8 cellular contexts compared by ENCODE assay signal in the genomic region with DNA sequence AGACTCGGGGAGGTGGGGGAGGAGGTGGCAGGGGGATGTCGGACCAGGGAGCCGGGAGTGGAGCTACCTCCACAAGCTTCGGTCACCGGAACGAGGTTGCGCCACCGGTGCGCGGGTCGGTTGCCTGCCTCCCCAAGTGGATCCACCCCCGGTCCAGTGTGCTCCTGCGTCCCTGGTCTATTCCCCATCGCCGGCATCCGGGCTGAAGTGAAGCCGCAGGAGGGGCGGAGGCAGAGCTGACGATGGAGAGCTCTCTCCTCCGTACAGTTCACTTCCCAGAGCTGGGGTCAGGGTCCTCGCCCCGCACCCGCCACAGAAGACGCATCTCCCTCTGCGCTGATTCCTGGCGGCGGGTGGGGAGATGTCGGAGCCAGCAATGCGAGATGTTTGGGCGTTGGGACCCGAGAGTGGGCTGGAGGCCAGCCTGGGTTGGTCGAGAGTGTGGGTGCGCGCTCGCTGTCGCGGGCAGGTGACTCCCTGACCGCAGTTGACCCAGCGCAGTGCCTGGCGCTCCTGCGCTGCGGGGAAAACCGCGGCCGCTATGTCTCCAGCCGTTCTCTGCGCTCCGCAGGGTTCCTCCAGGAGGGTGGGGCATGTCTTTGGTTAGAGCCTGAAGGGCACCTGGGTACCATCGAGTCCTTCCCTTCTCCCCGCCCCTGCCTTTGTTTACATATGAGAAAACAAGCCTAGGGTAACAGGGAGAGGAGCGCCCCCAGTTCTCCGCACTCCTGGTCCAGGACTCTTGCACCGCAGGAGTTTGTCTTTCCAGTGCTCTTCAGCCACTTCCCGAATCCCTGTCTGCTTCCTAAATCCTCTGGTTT. TPM values are rescaled to one million over a fixed set of nuclear protein-coding genes. Genes with fewer than 3 reads are reported as not detected.
DNase-seq lines count a peak whose midpoint lies in the region; ATAC-seq and TF ChIP-seq lines count a peak whose summit lies in the region.

No MANE protein-coding gene starts in this region.

- H3K9me3 Mint-ChIP-seq in H9, result peaks cover 0 to 3% of the 10 kb centered on the region in 2 experiments; a peak in 3 of 5 replicates
- H3K9me3 Mint-ChIP-seq in stimulated activated memory B cell treated with anti-CD40 and anti-IgM and Interleukin-4, amounts not matched to agents 10 μg/mL and 1 μg/mL and 100 μg/mL, for 72 hours, result no peaks in the 10 kb centered on the region

- WGBS in H9 (ENCODE audit: extremely low coverage, insufficient read length, low lambda C conversion rate), result no CpG with 5 or more reads among the region's 54 CpGs

- H2AK5ac ChIP-seq in H9 (ENCODE audit: insufficient read length, low read length), result no peak overlapping the region

- no peak overlapping the region for H3K18ac ChIP-seq in H9 (ENCODE audit: insufficient read length, low read depth, low read length)

- no peak overlapping the region for H3K4ac ChIP-seq in H9 (ENCODE audit: low read depth, low read length)

- H3K9me3 ChIP-seq in H9 (ENCODE audit: control insufficient read depth, low read depth, low read length), result no peaks in the 10 kb centered on the region

- no peaks in the 10 kb centered on the region for H3K36me3 ChIP-seq in kidney epithelial cell (ENCODE audit: control insufficient read depth, insufficient read depth, low read length)

- no peaks in the 10 kb centered on the region for H3K79me2 ChIP-seq in H9 (ENCODE audit: insufficient read depth, low read length)

- H3K4me1 ChIP-seq in H9 (ENCODE audit: insufficient read depth, low read length), result no peaks in the 10 kb centered on the region

- H3K14ac ChIP-seq in H9 (ENCODE audit: insufficient read depth, low read length), result no peak overlapping the region

- no peak overlapping the region for H2BK20ac ChIP-seq in H9 (ENCODE audit: low read depth, low read length, poor library complexity, severe bottlenecking)

- no peak overlapping the region for H3K9ac ChIP-seq in H9 (ENCODE audit: extremely low read depth, insufficient read length, low read length)

- peaks cover 35% of the 10 kb centered on the region for H3K27me3 ChIP-seq in H9 (ENCODE audit: insufficient read depth, low read length)
- peaks cover 62% of the 10 kb centered on the region for H3K27me3 ChIP-seq in kidney epithelial cell (ENCODE audit: control insufficient read depth, insufficient read depth, low read length)

- H2BK15ac ChIP-seq in H9 (ENCODE audit: low read depth, low read length), result no peak overlapping the region

- no peak overlapping the region for H4K91ac ChIP-seq in H9 (ENCODE audit: insufficient read length, low read depth, low read length)

- H3K4me1 Mint-ChIP-seq in H9, result peaks cover 27 to 37% of the 10 kb centered on the region in 2 experiments
- H3K4me1 Mint-ChIP-seq in stimulated activated memory B cell treated with anti-CD40 and anti-IgM and Interleukin-4, amounts not matched to agents 10 μg/mL and 1 μg/mL and 100 μg/mL, for 72 hours, result peaks cover 24% of the 10 kb centered on the region

- no peak overlapping the region for H3T11ph ChIP-seq in H9 (ENCODE audit: low read length)

- in situ Hi-C loops in astrocyte of the cerebellum (cut with HindIII; ENCODE audit: low sequenced_read_pairs), result no loop called here

- H3K36me3 Mint-ChIP-seq in H9 (ENCODE audit: insufficient read depth in 1 of 3, low read depth in 3 of 3), result peaks cover 0 to 3% (median 0%) of the 10 kb centered on the region in 3 experiments; a peak in 1 of 7 replicates
- no peaks in the 10 kb centered on the region for H3K36me3 Mint-ChIP-seq in stimulated activated memory B cell treated with anti-CD40 and anti-IgM and Interleukin-4, amounts not matched to agents 10 μg/mL and 1 μg/mL and 100 μg/mL, for 72 hours

- H3K27ac ChIP-seq in H9 (ENCODE audit: insufficient read length, low read depth, low read length), result no peak overlapping the region

- H3K4me3 ChIP-seq in astrocyte of the cerebellum (ENCODE audit: low read depth, low read length) (peak overlapping the region; percentile 50), kidney epithelial cell (ENCODE audit: low read depth, low read length) (peak overlapping the region; percentile 49)

- no peak overlapping the region for H3K27ac Mint-ChIP-seq in H9
- H3K27ac Mint-ChIP-seq in stimulated activated memory B cell treated with anti-CD40 and anti-IgM and Interleukin-4, amounts not matched to agents 10 μg/mL and 1 μg/mL and 100 μg/mL, for 72 hours, result no peak overlapping the region

- no peak overlapping the region for H2BK120ac ChIP-seq in H9 (ENCODE audit: low read depth, low read length, poor library complexity, severe bottlenecking)

- H2BK5ac ChIP-seq in H9 (ENCODE audit: insufficient read length, low read length), result no peak overlapping the region

- no peaks in the 10 kb centered on the region for H3K79me1 ChIP-seq in H9 (ENCODE audit: insufficient read depth, low read depth, low read length, poor library complexity, severe bottlenecking)

- H4K20me1 ChIP-seq in H9 (ENCODE audit: control insufficient read depth, insufficient read depth, insufficient read length), result no peaks in the 10 kb centered on the region

- peaks cover 13% of the 10 kb centered on the region for H3K23me2 ChIP-seq in H9 (ENCODE audit: insufficient read length, low read depth, low read length, poor library complexity, severe bottlenecking)

- no peak overlapping the region for H2AFZ ChIP-seq in H9 (ENCODE audit: low read length)

- TF ChIP-seq CTCF in H9 (conservative IDR thresholded peaks at IDR 0.05) (no peak), astrocyte of the cerebellum (IDR thresholded peaks at IDR 0.05; ENCODE audit: low read depth, low read length, missing control alignments) (no peak), kidney epithelial cell (IDR thresholded peaks at IDR 0.05; ENCODE audit: insufficient read depth, low read length, poor library complexity, severe bottlenecking) (no peak)

- H4K8ac ChIP-seq in H9 (replicated peaks; ENCODE audit: insufficient read length, low read depth, low read length), result no peak overlapping the region

- no peak overlapping the region for H2BK12ac ChIP-seq in H9 (ENCODE audit: insufficient read length, low read depth, low read length)

- peaks cover 73% of the 10 kb centered on the region for H3K27me3 Mint-ChIP-seq in H9 (ENCODE audit: low read depth)
- peaks cover 70% of the 10 kb centered on the region for H3K27me3 Mint-ChIP-seq in stimulated activated memory B cell treated with anti-CD40 and anti-IgM and Interleukin-4, amounts not matched to agents 10 μg/mL and 1 μg/mL and 100 μg/mL, for 72 hours

- H4K5ac ChIP-seq in H9 (ENCODE audit: insufficient read length, low read depth, low read length), result no peak overlapping the region

- ATAC-seq in stimulated activated memory B cell treated with anti-CD40 and anti-IgM and Interleukin-4, amounts not matched to agents 10 μg/mL and 1 μg/mL and 100 μg/mL, for 72 hours, result no peak
- no peak for ATAC-seq in GM19351 (IDR thresholded peaks at IDR 0.05; ENCODE audit: unreplicated experiment)
- ATAC-seq in HG03095 (IDR thresholded peaks at IDR 0.05; ENCODE audit: unreplicated experiment), result no peak

- H3K4me2 ChIP-seq in H9 (ENCODE audit: insufficient read depth, insufficient read length, low read length), result peak overlapping the region; percentile 79

- peak; percentile 71 for DNase-seq in 8988T
- DNase-seq in H9, result no peak
- no peak for DNase-seq in astrocyte of the cerebellum (ENCODE audit: low read depth)
- no peak for DNase-seq in kidney epithelial cell (ENCODE audit: low read depth)
- no peak for DNase-seq in medulla oblongata (ENCODE audit: extremely low spot score)

- H3K23ac ChIP-seq in H9 (ENCODE audit: insufficient read length, low read depth, low read length), result no peak overlapping the region

- H3K56ac ChIP-seq in H9 (ENCODE audit: insufficient read length, low read depth, low read length), result no peak overlapping the region

- H3K4me3 Mint-ChIP-seq in H9, result peak overlapping the region; percentile 74 to 92
- peak overlapping the region; percentile 77 for H3K4me3 Mint-ChIP-seq in stimulated activated memory B cell treated with anti-CD40 and anti-IgM and Interleukin-4, amounts not matched to agents 10 μg/mL and 1 μg/mL and 100 μg/mL, for 72 hours

RNA-seq across cellular contexts. Expression of a gene that starts 1.7 kb away (rescaled TPM):
- total RNA-seq in H9 (2021), result 1.3 and 1.4 TPM in 2 replicates
- 13.7 and 14.0 TPM in 2 replicates for total RNA-seq in kidney epithelial cell
